In genomic region chr17:17568772-17569195, GRCh38 we compare ENCODE assay signal across 8 cellular contexts. TPM values are rescaled to one million over a fixed set of nuclear protein-coding genes. Genes with fewer than 3 reads are reported as not detected.
DNase-seq lines count a peak whose midpoint lies in the region; TF ChIP-seq lines count a peak whose summit lies in the region.

No MANE protein-coding gene starts in this region.

- H3K27ac ChIP-seq in subcutaneous abdominal adipose tissue (ENCODE audit: low read depth, low read length) = peak overlapping the region; percentile 90

- H3K9me3 ChIP-seq in subcutaneous abdominal adipose tissue (ENCODE audit: control insufficient read depth in 5 of 5, low read length in 5 of 5) = no peaks in the 10 kb centered on the region

- H3K9me3 Mint-ChIP-seq in mesothelial cell of epicardium = no peaks in the 10 kb centered on the region

- peaks cover 6% of the 10 kb centered on the region for H3K4me1 Mint-ChIP-seq in mesothelial cell of epicardium

- H3K4me3 Mint-ChIP-seq in mesothelial cell of epicardium = no peak overlapping the region

- no peaks in the 10 kb centered on the region for H3K36me3 Mint-ChIP-seq in mesothelial cell of epicardium

- no peaks in the 10 kb centered on the region for H3K27me3 ChIP-seq in subcutaneous abdominal adipose tissue (ENCODE audit: control insufficient read depth in 5 of 5, insufficient read depth in 4 of 5, low read length in 5 of 5)

- peak; percentile 97 for TF ChIP-seq CTCF in NB4 (IDR thresholded peaks at IDR 0.05; ENCODE audit: low read depth, low read length)
- TF ChIP-seq CTCF in mesothelial cell of epicardium (IDR thresholded peaks at IDR 0.05; ENCODE audit: unreplicated experiment) = peak; percentile 50

- H3K27ac Mint-ChIP-seq in mesothelial cell of epicardium = no peak overlapping the region

- peaks cover 41 to 81% (median 75%) of the 10 kb centered on the region in 5 donors for H3K4me1 ChIP-seq in subcutaneous abdominal adipose tissue (ENCODE audit: control insufficient read depth in 5 of 5, insufficient read depth in 5 of 5, low read length in 5 of 5)

- H3K4me3 ChIP-seq in NB4 (ENCODE audit: low read depth, low read length) (no peak overlapping the region), subcutaneous abdominal adipose tissue (ENCODE audit: low read depth in 1 of 5, low read length in 5 of 5) (no peak overlapping the region)

- no peak for TF ChIP-seq POLR2A in NB4 (IDR thresholded peaks at IDR 0.05; ENCODE audit: extremely low read depth, insufficient read length)

- peak; percentile 72 for DNase-seq in DMS 273 (lab: John Stamatoyannopoulos, UW; ENCODE audit: unreplicated experiment)
- DNase-seq in DMS 273 treated with DMSO at 0.1 percent for 48 hours (lab: John Stamatoyannopoulos, UW) = no peak
- peak; percentile 72 for DNase-seq in NB4 (ENCODE audit: low read depth)
- DNase-seq in activated CD4-positive, alpha-beta T cell treated with anti-CD3 and anti-CD28 coated beads for 4 hours = peak; percentile 32 to 49
- peak; percentile 92 for DNase-seq in ecto neural progenitor cell (ENCODE audit: low spot score)
- peak; percentile 57 to 82 for DNase-seq in mesothelial cell of epicardium (ENCODE audit: low spot score in 2 of 2, unreplicated experiment in 2 of 2)
- no peak for DNase-seq in NCI-H2227 treated with DMSO at 0.1 percent for 48 hours (lab: John Stamatoyannopoulos, UW)

- no peaks in the 10 kb centered on the region for H3K27me3 Mint-ChIP-seq in mesothelial cell of epicardium (ENCODE audit: low read depth)

- peak overlapping the region in 1 of 5 donors; percentile 38 for H3K9ac ChIP-seq in subcutaneous abdominal adipose tissue (ENCODE audit: low read length in 5 of 5)

- H3K36me3 ChIP-seq in subcutaneous abdominal adipose tissue (ENCODE audit: control insufficient read depth in 5 of 5, insufficient read depth in 5 of 5, low read length in 5 of 5) = no peaks in the 10 kb centered on the region

RNA-seq across cellular contexts. Expression of gene PEMT, which starts 22.7 kb away (rescaled TPM):
- 37.0 to 41.9 TPM (median 37.5 TPM) in 3 replicates for total RNA-seq in mesothelial cell of epicardium

Comparison
In these comparisons a context has a peak if more than half of its experiments do, and no peak if none do; other contexts are left out.
1. DNase-seq: peak in DMS 273 (single experiment), NB4 (single experiment), activated CD4-positive, alpha-beta T cell treated with anti-CD3 and anti-CD28 coated beads for 4 hours (2 of 2), ecto neural progenitor cell (single experiment) and mesothelial cell of epicardium (2 of 2); none in DMS 273 treated with DMSO at 0.1 percent for 48 hours (single experiment) and NCI-H2227 treated with DMSO at 0.1 percent for 48 hours (single experiment).